In the genomic region with DNA sequence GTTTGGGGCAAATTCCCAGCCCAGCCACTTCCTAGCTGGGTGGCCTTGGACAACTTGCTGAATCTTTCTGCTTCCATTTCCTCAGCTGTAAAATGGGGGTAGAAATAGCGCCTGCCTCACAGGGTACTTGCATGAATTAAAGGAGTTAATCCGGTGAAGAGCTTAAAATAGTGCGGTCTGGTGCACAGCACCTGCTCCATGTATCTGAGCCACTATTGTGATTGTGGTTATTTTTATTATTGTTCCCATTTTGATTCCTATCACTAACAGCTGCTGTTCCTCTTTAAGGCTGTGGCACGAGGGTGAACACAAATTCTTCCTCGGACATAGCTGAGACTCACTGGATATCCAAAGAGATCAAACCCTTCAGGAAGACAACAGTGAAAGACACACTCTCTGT, we compare ENCODE assay signal across 24 cellular contexts.
"Had no signal": no experiment of that assay in that cellular context is flagged by ENCODE, and none has a peak within 500 bp of the region (broad histone marks: within the 10 kb centered on the region; RNA-seq: fewer than 3 reads in every experiment).

No MANE protein-coding gene starts in this region.

- H3K27ac Mint-ChIP-seq: activated naive CD4-positive, alpha-beta T cell treated with anti-CD3 and anti-CD28 coated beads, Interleukin-2, amount 50 U/mL, for 72 hours; activated T-cell treated with anti-CD3 and anti-CD28 coated beads, Interleukin-2, amount 50 U/mL, for 24 hours; activated T-helper 17 cell treated with anti-CD3 and anti-CD28 coated beads, Interleukin-2, amount 50 U/mL, for 72 hours; naive thymus-derived CD8-positive, alpha-beta T cell; neural progenitor cell; stimulated activated memory B cell treated with anti-CD40 and anti-IgM and Interleukin-4, amounts not matched to agents 10 μg/mL and 1 μg/mL and 100 μg/mL, for 72 hours; T-cell; T-helper 2 cell treated with Interferon-gamma antibody and Interleukin-4, amounts not matched to agents 5 μg/mL and 100 μg/mL, for 36 hours had no signal

- H3K27ac ChIP-seq: adrenal gland, coronary artery, epithelial cell of prostate, lower lobe of right lung, neural progenitor cell, prostate gland, right atrium auricular region, stomach, suprapubic skin, tibial nerve had no signal

- H3K27me3 ChIP-seq: adrenal gland, neural progenitor cell, right atrium auricular region, stomach, suprapubic skin, tibial nerve had no signal

- H3K27me3 Mint-ChIP-seq: activated T-cell treated with anti-CD3 and anti-CD28 coated beads, Interleukin-2, amount 50 U/mL, for 24 hours; T-cell had no signal

- H3K4me1 ChIP-seq: adrenal gland, prostate gland, tibial nerve had no signal

- H3K4me3 Mint-ChIP-seq: activated T-cell treated with anti-CD3 and anti-CD28 coated beads, Interleukin-2, amount 50 U/mL, for 24 hours; activated T-helper 17 cell treated with anti-CD3 and anti-CD28 coated beads, Interleukin-2, amount 50 U/mL, for 72 hours; naive thymus-derived CD8-positive, alpha-beta T cell; neural progenitor cell; stimulated activated memory B cell treated with anti-CD40 and anti-IgM and Interleukin-4, amounts not matched to agents 10 μg/mL and 1 μg/mL and 100 μg/mL, for 72 hours; T-cell; T-helper 2 cell treated with Interferon-gamma antibody and Interleukin-4, amounts not matched to agents 5 μg/mL and 100 μg/mL, for 36 hours had no signal

- H2AFZ ChIP-seq: neural progenitor cell had no signal

- ATAC-seq: activated naive CD4-positive, alpha-beta T cell treated with anti-CD3 and anti-CD28 coated beads, Interleukin-2, amount 50 U/mL, for 72 hours; activated T-helper 17 cell treated with anti-CD3 and anti-CD28 coated beads, Interleukin-2, amount 50 U/mL, for 72 hours; lower lobe of right lung; naive thymus-derived CD8-positive, alpha-beta T cell; stimulated activated memory B cell treated with anti-CD40 and anti-IgM and Interleukin-4, amounts not matched to agents 10 μg/mL and 1 μg/mL and 100 μg/mL, for 72 hours; T-cell had no signal

- H3K9ac ChIP-seq: neural progenitor cell had no signal

- H3K4me2 ChIP-seq: neural progenitor cell had no signal

- H3K4me3 ChIP-seq: adrenal gland, coronary artery, lower lobe of right lung, neural progenitor cell, prostate gland, right atrium auricular region, stomach, suprapubic skin, tibial nerve had no signal

- H3K9me3 ChIP-seq: adrenal gland, lower lobe of right lung, prostate gland, right atrium auricular region, stomach, suprapubic skin, tibial nerve had no signal

- H3K36me3 ChIP-seq: adrenal gland, lower lobe of right lung, neural progenitor cell, prostate gland, right atrium auricular region, stomach, suprapubic skin, tibial nerve had no signal

- H3K36me3 Mint-ChIP-seq: activated naive CD4-positive, alpha-beta T cell treated with anti-CD3 and anti-CD28 coated beads, Interleukin-2, amount 50 U/mL, for 72 hours; naive thymus-derived CD8-positive, alpha-beta T cell; neural progenitor cell; stimulated activated memory B cell treated with anti-CD40 and anti-IgM and Interleukin-4, amounts not matched to agents 10 μg/mL and 1 μg/mL and 100 μg/mL, for 72 hours; T-cell had no signal

- DNase-seq: activated CD4-positive, alpha-beta T cell treated with anti-CD3 and anti-CD28 coated beads, Interleukin-2, amount 50 U/mL, for 4 hours; activated CD8-positive, alpha-beta memory T cell treated with anti-CD3 and anti-CD28 coated beads, Interleukin-2, amount 50 U/mL, for 4 hours; activated T-cell treated with anti-CD3 and anti-CD28 coated beads, Interleukin-2, amount 50 U/mL, for 24 hours; adrenal gland; cerebellar nuclear complex; foreskin fibroblast; lower lobe of right lung; mesendoderm; naive thymus-derived CD8-positive, alpha-beta T cell; stimulated activated CD4-positive, alpha-beta T cell treated with anti-CD3 and anti-CD28 coated beads, Interleukin-12 subunit alpha, Interleukin-12 subunit beta, amount 100 ng/mL, for 4 hours; stimulated activated CD4-positive, alpha-beta T cell treated with anti-CD3 and anti-CD28 coated beads, Interleukin-1b, Interleukin-23, amount 100 ng/mL, for 48 hours; stomach; T-cell had no signal

- H3K9me3 Mint-ChIP-seq: activated naive CD4-positive, alpha-beta T cell treated with anti-CD3 and anti-CD28 coated beads, Interleukin-2, amount 50 U/mL, for 72 hours; activated T-cell treated with anti-CD3 and anti-CD28 coated beads, Interleukin-2, amount 50 U/mL, for 24 hours; activated T-helper 17 cell treated with anti-CD3 and anti-CD28 coated beads, Interleukin-2, amount 50 U/mL, for 72 hours; naive thymus-derived CD8-positive, alpha-beta T cell; neural progenitor cell; T-cell; T-helper 2 cell treated with Interferon-gamma antibody and Interleukin-4, amounts not matched to agents 5 μg/mL and 100 μg/mL, for 36 hours had no signal

- H3K4me1 Mint-ChIP-seq: activated T-helper 17 cell treated with anti-CD3 and anti-CD28 coated beads, Interleukin-2, amount 50 U/mL, for 72 hours had no signal
